1 cellular context compared by ENCODE assay signal in genomic region chr11:64742087-64742939, GRCh38.
TF ChIP-seq lines count a peak whose summit lies in the region.

No MANE protein-coding gene starts in this region.

TF ChIP-seq in IMR-90, 13 proteins besides CTCF, POLR2A, EP300 and RAD21:
- TF ChIP-seq ELK1 (IDR thresholded peaks at IDR 0.05; ENCODE audit: borderline replicate concordance, low read depth, low read length) (no peak), FOS (IDR thresholded peaks at IDR 0.05; ENCODE audit: low read depth, low read length) (no peak), RFX5 (IDR thresholded peaks at IDR 0.05; ENCODE audit: low read depth, low read length) (no peak), SMC3 (IDR thresholded peaks at IDR 0.05; ENCODE audit: low read depth, low read length) (no peak)
